4 cellular contexts compared by ENCODE assay signal in the genomic region with DNA sequence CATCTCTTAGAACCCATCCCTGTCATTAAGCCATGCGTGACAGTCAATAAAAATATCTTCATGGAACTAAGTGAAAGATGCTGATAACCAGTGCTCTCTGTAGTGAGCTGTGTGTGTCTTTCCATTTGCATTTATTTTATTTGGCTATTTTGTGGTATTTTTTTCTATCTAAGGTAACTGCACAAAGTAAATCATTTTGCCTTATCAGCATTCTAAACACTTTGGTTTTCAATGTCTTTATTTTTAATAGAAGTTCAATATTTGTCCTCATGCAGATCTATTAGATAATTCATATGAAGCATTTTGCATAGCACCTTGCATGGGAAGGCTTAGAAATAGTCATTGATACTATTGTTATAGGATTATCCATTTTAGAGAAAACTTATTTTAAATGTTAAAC.
A peak's percentile ranks its signal among the peaks of the same experiment; 100 is the strongest.
TF ChIP-seq lines count a peak whose summit lies in the region.

No MANE protein-coding gene starts in this region.

TF ChIP-seq in HepG2, 621 proteins besides CTCF, POLR2A, EP300 and RAD21:
- peak; percentile 78 for TF ChIP-seq MAFF (IDR thresholded peaks at IDR 0.05; ENCODE audit: low read depth, low read length)
- TF ChIP-seq MAFK (conservative IDR thresholded peaks at IDR 0.05 in 1 of 2, IDR thresholded peaks at IDR 0.05 in 1 of 2; ENCODE audit: low read length in 2 of 2): peak; percentile 74 to 86
- no peak for TF ChIP-seq ZNF652 (CRISPR knock-in tag; IDR thresholded peaks at IDR 0.05; ENCODE audit: borderline replicate concordance, low read depth)
- TF ChIP-seq ZNF232 (CRISPR knock-in tag; IDR thresholded peaks at IDR 0.05; ENCODE audit: borderline replicate concordance): no peak

TF ChIP-seq in A549, 52 proteins besides CTCF, POLR2A, EP300 and RAD21:
- no peak for TF ChIP-seq FOXS1 (CRISPR knock-in tag; IDR thresholded peaks at IDR 0.05)
- peak; percentile 83 for TF ChIP-seq MAFK (IDR thresholded peaks at IDR 0.05; ENCODE audit: partially characterized antibody)
- TF ChIP-seq CBX8 (IDR thresholded peaks at IDR 0.05): no peak
- TF ChIP-seq CHD2 (IDR thresholded peaks at IDR 0.05; ENCODE audit: low read length, partially characterized antibody): no peak
- TF ChIP-seq EHMT2 (IDR thresholded peaks at IDR 0.05; ENCODE audit: low read depth): no peak
- TF ChIP-seq EHF (CRISPR knock-in tag; IDR thresholded peaks at IDR 0.05): no peak

TF ChIP-seq in IMR-90, 13 proteins besides CTCF, POLR2A, EP300 and RAD21:
- TF ChIP-seq MAFK (IDR thresholded peaks at IDR 0.05; ENCODE audit: low read depth, low read length) (peak; percentile 74), FOS (IDR thresholded peaks at IDR 0.05; ENCODE audit: low read depth, low read length) (no peak)

TF ChIP-seq in K562, 482 proteins besides CTCF, POLR2A, EP300 and RAD21:
- TF ChIP-seq ZNF316 (IDR thresholded peaks at IDR 0.05) (peak; percentile 71; the same call in 1 of the 2 replicates), MAFG (tag; conservative IDR thresholded peaks at IDR 0.05) (peak; percentile 52; the same call in 1 of the 2 replicates), C11orf30 (IDR thresholded peaks at IDR 0.05; ENCODE audit: low read depth) (peak; percentile 50), GABPB2 (CRISPR knock-in tag; conservative IDR thresholded peaks at IDR 0.05) (no peak)
TF ChIP-seq in K562: peak in this region for 3.
